In genomic region chr18:79472946-79473345, GRCh38 we compare ENCODE assay signal across 15 cellular contexts.
DNase-seq lines count a peak whose midpoint lies in the region; ATAC-seq lines count a peak whose summit lies in the region.
"Had no signal": no experiment of that assay in that cellular context is flagged by ENCODE, and none has a peak within 500 bp of the region (broad histone marks: within the 10 kb centered on the region; RNA-seq: fewer than 3 reads in every experiment).

No MANE protein-coding gene starts in this region.

- H3K36me3 Mint-ChIP-seq in activated naive CD8-positive, alpha-beta T cell treated with anti-CD3 and anti-CD28 coated beads for 36 hours: peaks cover 48% of the 10 kb centered on the region
- peaks cover 49% of the 10 kb centered on the region for H3K36me3 Mint-ChIP-seq in activated naive CD8-positive, alpha-beta T cell treated with anti-CD3 and anti-CD28 coated beads, Interleukin-2, amount 50 U/mL, for 24 hours (ENCODE audit: low read depth)
- peaks cover 0 to 33% (median 2%) of the 10 kb centered on the region in 3 donors for H3K36me3 Mint-ChIP-seq in naive thymus-derived CD8-positive, alpha-beta T cell

- H3K27me3 Mint-ChIP-seq in activated naive CD8-positive, alpha-beta T cell treated with anti-CD3 and anti-CD28 coated beads for 36 hours: peaks cover 4% of the 10 kb centered on the region
- H3K27me3 Mint-ChIP-seq in activated naive CD8-positive, alpha-beta T cell treated with anti-CD3 and anti-CD28 coated beads, Interleukin-2, amount 50 U/mL, for 24 hours: no peaks in the 10 kb centered on the region
- no peaks in the 10 kb centered on the region for H3K27me3 Mint-ChIP-seq in naive thymus-derived CD8-positive, alpha-beta T cell

- no peak overlapping the region for H3K4me3 Mint-ChIP-seq in activated naive CD8-positive, alpha-beta T cell treated with anti-CD3 and anti-CD28 coated beads for 36 hours
- H3K4me3 Mint-ChIP-seq in activated naive CD8-positive, alpha-beta T cell treated with anti-CD3 and anti-CD28 coated beads, Interleukin-2, amount 50 U/mL, for 24 hours: no peak overlapping the region
- no peak overlapping the region for H3K4me3 Mint-ChIP-seq in naive thymus-derived CD8-positive, alpha-beta T cell
- H3K4me3 Mint-ChIP-seq: CD8-positive, alpha-beta memory T cell had no signal

- H3K36me3 ChIP-seq in KOPT-K1 (ENCODE audit: insufficient read depth, low read length): peaks cover 9% of the 10 kb centered on the region
- H3K36me3 ChIP-seq: HAP-1 had no signal

- H3K9me3 ChIP-seq in KOPT-K1 (ENCODE audit: insufficient read depth, low read length, poor library complexity, severe bottlenecking): no peaks in the 10 kb centered on the region
- H3K9me3 ChIP-seq: Caco-2, HAP-1 had no signal

- POLR2A ChIA-PET in naive thymus-derived CD8-positive, alpha-beta T cell (lab: Charles Lee): no interaction called here

- peaks cover 9% of the 10 kb centered on the region for H3K4me1 Mint-ChIP-seq in activated naive CD8-positive, alpha-beta T cell treated with anti-CD3 and anti-CD28 coated beads for 36 hours
- H3K4me1 Mint-ChIP-seq in activated naive CD8-positive, alpha-beta T cell treated with anti-CD3 and anti-CD28 coated beads, Interleukin-2, amount 50 U/mL, for 24 hours: peaks cover 16% of the 10 kb centered on the region
- peaks cover under 1 to 11% (median 6%) of the 10 kb centered on the region in 4 donors for H3K4me1 Mint-ChIP-seq in naive thymus-derived CD8-positive, alpha-beta T cell

- peak overlapping the region; percentile 2 for H3K27ac ChIP-seq in KOPT-K1 (ENCODE audit: low read depth, low read length, poor library complexity, severe bottlenecking)
- H3K27ac ChIP-seq: C4-2B, HL-60 had no signal

- no peak for ATAC-seq in activated naive CD8-positive, alpha-beta T cell treated with anti-CD3 and anti-CD28 coated beads, Interleukin-2, amount 50 U/mL, for 24 hours
- no peak for ATAC-seq in naive thymus-derived CD8-positive, alpha-beta T cell
- no peak for ATAC-seq in GM19467 (IDR thresholded peaks at IDR 0.05; ENCODE audit: unreplicated experiment)

- H3K9me3 Mint-ChIP-seq in activated naive CD8-positive, alpha-beta T cell treated with anti-CD3 and anti-CD28 coated beads for 36 hours: no peaks in the 10 kb centered on the region
- H3K9me3 Mint-ChIP-seq in activated naive CD8-positive, alpha-beta T cell treated with anti-CD3 and anti-CD28 coated beads, Interleukin-2, amount 50 U/mL, for 24 hours: no peaks in the 10 kb centered on the region
- no peaks in the 10 kb centered on the region for H3K9me3 Mint-ChIP-seq in naive thymus-derived CD8-positive, alpha-beta T cell
- H3K9me3 Mint-ChIP-seq: CD8-positive, alpha-beta memory T cell had no signal

- H3K27ac Mint-ChIP-seq in activated naive CD8-positive, alpha-beta T cell treated with anti-CD3 and anti-CD28 coated beads for 36 hours: peak overlapping the region; percentile 51
- H3K27ac Mint-ChIP-seq in activated naive CD8-positive, alpha-beta T cell treated with anti-CD3 and anti-CD28 coated beads, Interleukin-2, amount 50 U/mL, for 24 hours: no peak overlapping the region
- peak overlapping the region in 6 of 10 donors; percentile 22 to 67 (median 58) for H3K27ac Mint-ChIP-seq in naive thymus-derived CD8-positive, alpha-beta T cell

- no peak for DNase-seq in activated naive CD8-positive, alpha-beta T cell treated with anti-CD3 and anti-CD28 coated beads for 36 hours
- no peak for DNase-seq in activated naive CD8-positive, alpha-beta T cell treated with anti-CD3 and anti-CD28 coated beads, Interleukin-2, amount 50 U/mL, for 24 hours
- DNase-seq in naive thymus-derived CD8-positive, alpha-beta T cell: no peak
- no peak for DNase-seq in dedifferentiated amniotic fluid mesenchymal stem cell (ENCODE audit: extremely low spot score)
- DNase-seq in NCI-H1930 (lab: John Stamatoyannopoulos, UW): no peak
- DNase-seq: ACHN; Caco-2; CD8-positive, alpha-beta memory T cell; DND-41; GDM1 had no signal
